8 cellular contexts compared by ENCODE assay signal in genomic region chr22:20463324-20464095, GRCh38. TPM values are rescaled to one million over a fixed set of nuclear protein-coding genes. Genes with fewer than 3 reads are reported as not detected.
DNase-seq lines count a peak whose midpoint lies in the region; ATAC-seq lines count a peak whose summit lies in the region.

No MANE protein-coding gene starts in this region.

- no peaks in the 10 kb centered on the region for H3K9me3 Mint-ChIP-seq in naive thymus-derived CD8-positive, alpha-beta T cell

- peak; percentile 66 to 72 for ATAC-seq in naive thymus-derived CD8-positive, alpha-beta T cell
- ATAC-seq in GM19455 (IDR thresholded peaks at IDR 0.05; ENCODE audit: unreplicated experiment): no peak
- no peak for ATAC-seq in GM21390 (IDR thresholded peaks at IDR 0.05; ENCODE audit: unreplicated experiment)
- no peak for ATAC-seq in HG02571 (IDR thresholded peaks at IDR 0.05; ENCODE audit: unreplicated experiment)
- no peak for ATAC-seq in GM18519 (IDR thresholded peaks at IDR 0.05; ENCODE audit: low FRiP score, unreplicated experiment)

- H3K27ac Mint-ChIP-seq in naive thymus-derived CD8-positive, alpha-beta T cell: peak overlapping the region; percentile 90 to 99 (median 99)

- peak overlapping the region; percentile 37 to 84 (median 74) for H3K4me3 Mint-ChIP-seq in naive thymus-derived CD8-positive, alpha-beta T cell

- DNase-seq in GDM1 (lab: John Stamatoyannopoulos, UW) (peak; percentile 62), NCI-H2171 (lab: John Stamatoyannopoulos, UW) (peak; percentile 61), activated T-helper 1 cell treated with Interleukin-2 at 50 U/mL for 16 hours (ENCODE audit: low read depth) (peak; percentile 29)
- peak in 9 of 10 donors; percentile 10 to 76 (median 49) for DNase-seq in naive thymus-derived CD8-positive, alpha-beta T cell

- no peaks in the 10 kb centered on the region for H3K27me3 Mint-ChIP-seq in naive thymus-derived CD8-positive, alpha-beta T cell

- H3K4me1 Mint-ChIP-seq in naive thymus-derived CD8-positive, alpha-beta T cell: peaks cover 32 to 78% (median 67%) of the 10 kb centered on the region in 4 donors

- POLR2A ChIA-PET in naive thymus-derived CD8-positive, alpha-beta T cell (lab: Charles Lee): interaction anchor here (0.6 to 3.9 kb wide), 32 partner anchors 8 to 1272 kb away, joined by 3 to 96 read pairs (median 5); partner anchors contain the start of genes DGCR6L, KLHL22, MED15 and YPEL1

- H3K36me3 Mint-ChIP-seq in naive thymus-derived CD8-positive, alpha-beta T cell: peaks cover 0 to 16% (median 13%) of the 10 kb centered on the region in 3 donors

RNA-seq across cellular contexts. Expression of gene SCARF2, which starts 25.9 kb away (rescaled TPM):
- total RNA-seq in naive thymus-derived CD8-positive, alpha-beta T cell: 1 to 10 TPM; 2.9 to 3.1 TPM
- polyA plus RNA-seq in naive thymus-derived CD8-positive, alpha-beta T cell: under 1 TPM; 0.07 to 0.51 (median 0.10) TPM

RNA-seq across cellular contexts. Expression of gene KLHL22, which starts 32.1 kb away (rescaled TPM):
- 10 to 100 TPM; 65.0 to 71.9 TPM for total RNA-seq in naive thymus-derived CD8-positive, alpha-beta T cell
- 10 to 100 TPM; 16.1 to 25.4 (median 20.0) TPM for polyA plus RNA-seq in naive thymus-derived CD8-positive, alpha-beta T cell

RNA-seq across cellular contexts. Expression of gene MED15, which starts 43.9 kb away (rescaled TPM):
- total RNA-seq in naive thymus-derived CD8-positive, alpha-beta T cell: 100 to 1,000 TPM; 308 to 327 TPM
- polyA plus RNA-seq in naive thymus-derived CD8-positive, alpha-beta T cell: 10 to 100 TPM; 25.4 to 85.2 (median 38.2) TPM

Comparison
In these comparisons a context has a peak if more than half of its experiments do, and no peak if none do; other contexts are left out.
1. ATAC-seq: peak in naive thymus-derived CD8-positive, alpha-beta T cell (2 of 2); none in GM19455 (single experiment), GM21390 (single experiment), HG02571 (single experiment) and GM18519 (single experiment).
2. Peak in every context shown above with its lines, with median percentiles within 50 percentile points of each other: DNase-seq.